In genomic region chr7:55536619-55537457, GRCh38 we compare ENCODE assay signal across 9 cellular contexts. TPM values are rescaled to one million over a fixed set of nuclear protein-coding genes. Genes with fewer than 3 reads are reported as not detected.
DNase-seq lines count a peak whose midpoint lies in the region; FAIRE-seq and TF ChIP-seq lines count a peak whose summit lies in the region.
"Had no signal": no experiment of that assay in that cellular context is flagged by ENCODE, and none has a peak within 500 bp of the region (broad histone marks: within the 10 kb centered on the region; RNA-seq: fewer than 3 reads in every experiment).

No MANE protein-coding gene starts in this region.

- no peaks in the 10 kb centered on the region for H3K9me3 ChIP-seq in astrocyte (ENCODE audit: insufficient read depth, low read depth, low read length)

- peak overlapping the region; percentile 77 for H3K4me3 ChIP-seq in GM12864 (ENCODE audit: low read depth, low read length)
- H3K4me3 ChIP-seq in astrocyte (ENCODE audit: insufficient read depth, low read depth, low read length), result no peak overlapping the region

- H2AFZ ChIP-seq in astrocyte (ENCODE audit: low read depth, low read length), result no peak overlapping the region

- H3K27ac ChIP-seq in astrocyte (ENCODE audit: low read depth, low read length), result no peak overlapping the region

- DNase-seq in GM12864 (ENCODE audit: low read depth) (no peak), astrocyte (ENCODE audit: low read depth) (no peak), osteocyte (ENCODE audit: extremely low spot score, unreplicated experiment) (no peak), mesenteric fat pad (ENCODE audit: low spot score) (no peak), globus pallidus (ENCODE audit: low spot score) (no peak)
- no peak for DNase-seq in activated CD8-positive, alpha-beta memory T cell treated with anti-CD3 and anti-CD28 coated beads, Interleukin-2, amount 50 U/mL, for 48 hours
- DNase-seq: erythroblast, NCI-H2081 had no signal

- H3K27me3 Mint-ChIP-seq in IgD-negative memory B cell (no peaks in the 10 kb centered on the region), astrocyte (ENCODE audit: low read depth, unreplicated experiment) (no peaks in the 10 kb centered on the region), osteocyte (ENCODE audit: unreplicated experiment) (no peaks in the 10 kb centered on the region)

- H3K4me3 Mint-ChIP-seq in IgD-negative memory B cell (peak overlapping the region; percentile 76 to 87 (median 80)), astrocyte (ENCODE audit: unreplicated experiment) (peak overlapping the region; percentile 23), osteocyte (ENCODE audit: unreplicated experiment) (no peak overlapping the region)

- no peaks in the 10 kb centered on the region for H3K36me3 ChIP-seq in astrocyte (ENCODE audit: insufficient read depth, low read length)

- H3K9me3 Mint-ChIP-seq in IgD-negative memory B cell (no peaks in the 10 kb centered on the region), astrocyte (ENCODE audit: unreplicated experiment) (peaks cover 2% of the 10 kb centered on the region), osteocyte (ENCODE audit: unreplicated experiment) (no peaks in the 10 kb centered on the region)

- no peak overlapping the region for H3K4me2 ChIP-seq in astrocyte (ENCODE audit: low read length)

- TF ChIP-seq CTCF in GM12864 (IDR thresholded peaks at IDR 0.05; ENCODE audit: low read depth, low read length, missing control alignments) (peak; percentile 48), astrocyte (IDR thresholded peaks at IDR 0.05; ENCODE audit: insufficient read depth, low read depth, low read length) (no peak), osteocyte (IDR thresholded peaks at IDR 0.05) (no peak)

- H3K27me3 ChIP-seq in astrocyte (ENCODE audit: insufficient read depth, low read length), result no peaks in the 10 kb centered on the region

- H4K20me1 ChIP-seq in astrocyte (ENCODE audit: insufficient read depth, low read length), result peaks cover 94% of the 10 kb centered on the region

- H3K4me1 ChIP-seq in astrocyte (ENCODE audit: insufficient read depth, low read length), result peaks cover 58% of the 10 kb centered on the region

- H3K4me1 Mint-ChIP-seq in IgD-negative memory B cell (peaks cover 76 to 90% (median 78%) of the 10 kb centered on the region in 3 donors), astrocyte (ENCODE audit: low read depth, unreplicated experiment) (peaks cover 67% of the 10 kb centered on the region), osteocyte (ENCODE audit: unreplicated experiment) (peaks cover 68% of the 10 kb centered on the region)

- H3K36me3 Mint-ChIP-seq in IgD-negative memory B cell (peaks cover 5% of the 10 kb centered on the region), astrocyte (ENCODE audit: low read depth, unreplicated experiment) (peaks cover 8% of the 10 kb centered on the region), osteocyte (ENCODE audit: unreplicated experiment) (no peaks in the 10 kb centered on the region)

- no peak for FAIRE-seq in astrocyte (lab: Jason Lieb, UNC)

- H3K9ac ChIP-seq in astrocyte (ENCODE audit: low read length), result no peak overlapping the region

- peak overlapping the region; percentile 95 to 100 (median 100) for H3K27ac Mint-ChIP-seq in IgD-negative memory B cell
- H3K27ac Mint-ChIP-seq in astrocyte (ENCODE audit: unreplicated experiment), result no peak overlapping the region
- peak overlapping the region; percentile 29 for H3K27ac Mint-ChIP-seq in osteocyte (ENCODE audit: unreplicated experiment)

- H3K79me2 ChIP-seq in astrocyte (ENCODE audit: insufficient read depth, low read length), result peaks cover 90% of the 10 kb centered on the region

RNA-seq across cellular contexts. Expression of gene VOPP1, which starts 35.5 kb away (rescaled TPM):
- 70.2 TPM for polyA plus RNA-seq in IgD-negative memory B cell
- total RNA-seq in astrocyte (111 and 133 TPM in 2 replicates), osteocyte (86.6 and 88.6 TPM in 2 replicates), mesenteric fat pad (69.5 TPM)
